9 cellular contexts compared by ENCODE assay signal in the genomic region with DNA sequence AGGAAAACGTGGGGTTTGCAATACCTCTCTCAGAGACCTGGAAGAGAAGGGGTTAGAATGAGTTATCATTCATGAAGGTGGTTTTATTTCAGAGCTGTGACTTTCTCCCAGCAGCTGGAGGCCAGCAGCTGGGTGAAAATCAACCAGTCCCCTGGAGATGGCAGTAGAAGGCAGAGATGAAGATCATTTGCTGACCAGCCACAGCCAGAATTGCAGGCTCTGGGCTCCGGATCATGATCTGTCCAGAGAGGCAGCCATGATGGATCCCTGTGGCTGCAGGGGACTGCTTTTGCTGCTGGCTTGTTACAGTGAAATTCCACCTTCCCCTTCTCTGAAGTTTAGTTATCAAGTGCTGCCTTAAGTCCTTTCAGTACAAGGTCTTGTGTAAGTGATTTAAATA. TPM values are rescaled to one million over a fixed set of nuclear protein-coding genes. Genes with fewer than 3 reads are reported as not detected.
DNase-seq lines count a peak whose midpoint lies in the region; ATAC-seq and TF ChIP-seq lines count a peak whose summit lies in the region.
"Had no signal": no experiment of that assay in that cellular context is flagged by ENCODE, and none has a peak within 500 bp of the region (broad histone marks: within the 10 kb centered on the region; RNA-seq: fewer than 3 reads in every experiment).

No MANE protein-coding gene starts in this region.

- no peak overlapping the region for H2AFZ ChIP-seq in hepatocyte

- in situ Hi-C loops in transverse colon (cut with MboI; ENCODE audit: low pct_ligation_motif_present in 1 of 4, low pct_unique_long_range_greater_than_20kb in 1 of 4, low sequenced_read_pairs in 3 of 4) = no loop called here

- TF ChIP-seq EP300 in transverse colon (IDR thresholded peaks at IDR 0.05; ENCODE audit: low read depth) = no peak

- no peak overlapping the region for H3K27ac ChIP-seq in hepatocyte
- H3K27ac ChIP-seq in transverse colon = no peak overlapping the region
- H3K27ac ChIP-seq: breast epithelium had no signal

- H4K20me1 ChIP-seq in hepatocyte (ENCODE audit: insufficient read depth, poor library complexity, severe bottlenecking) = no peaks in the 10 kb centered on the region

- intact Hi-C loops in transverse colon (cut with DNase I; ENCODE audit: low total_unique reads) = no loop called here

- H3K9me3 ChIP-seq in hepatocyte (ENCODE audit: low read depth) (no peaks in the 10 kb centered on the region), transverse colon (no peaks in the 10 kb centered on the region)
- H3K9me3 ChIP-seq: breast epithelium had no signal

- H3K79me2 ChIP-seq in hepatocyte = no peaks in the 10 kb centered on the region

- H3K9me2 ChIP-seq in hepatocyte (replicated peaks; ENCODE audit: insufficient read depth) = no peaks in the 10 kb centered on the region

- H3K4me3 ChIP-seq in hepatocyte (no peak overlapping the region), transverse colon (no peak overlapping the region)
- H3K4me3 ChIP-seq: breast epithelium had no signal

- peak; percentile 84 for ATAC-seq in SK-N-SH treated with all-trans-retinoic acid at 6 μM for 48 hours
- ATAC-seq in GM21423 (IDR thresholded peaks at IDR 0.05; ENCODE audit: unreplicated experiment) = no peak

- H3K36me3 ChIP-seq in hepatocyte (replicated peaks; ENCODE audit: insufficient read depth, low read depth) (no peaks in the 10 kb centered on the region), transverse colon (no peaks in the 10 kb centered on the region)
- H3K36me3 ChIP-seq: breast epithelium had no signal

- DNase-seq in SHP77 treated with DMSO at 0.1 percent for 48 hours (lab: John Stamatoyannopoulos, UW) (peak; percentile 5), SHP77 (lab: John Stamatoyannopoulos, UW) (no peak), hepatocyte (ENCODE audit: low spot score) (peak; percentile 52), transverse colon (peak; percentile 27), C1 segment of cervical spinal cord (lab: John Stamatoyannopoulos, UW) (no peak)
- DNase-seq in stimulated activated CD4-positive, alpha-beta T cell treated with anti-CD3 and anti-CD28 coated beads, Interleukin-15, amount 100 ng/mL, for 24 hours = no peak

- 32% methylated on average over 2 of the region's 2 CpGs for WGBS in hepatocyte (ENCODE audit: low lambda C conversion rate, missing lambda C conversion rate)
- 17 to 19% methylated on average over 1 to 2 of the region's 2 CpGs for WGBS in transverse colon (ENCODE audit: low coverage in 1 of 2), 2 donors

- H3K27me3 ChIP-seq in hepatocyte (no peaks in the 10 kb centered on the region), transverse colon (no peaks in the 10 kb centered on the region)

- TF ChIP-seq CTCF in hepatocyte (IDR thresholded peaks at IDR 0.05; ENCODE audit: poor library complexity) (peak; percentile 41), transverse colon (IDR thresholded peaks at IDR 0.05) (peak in 3 of 5 experiments; percentile 16 to 22 (median 17))

- no peaks in the 10 kb centered on the region for H3K4me1 ChIP-seq in hepatocyte (ENCODE audit: insufficient read depth)
- no peaks in the 10 kb centered on the region for H3K4me1 ChIP-seq in transverse colon
- H3K4me1 ChIP-seq: breast epithelium had no signal

- no peak overlapping the region for H3K4me2 ChIP-seq in hepatocyte

- no peak for TF ChIP-seq POLR2A in transverse colon (IDR thresholded peaks at IDR 0.05)

TF ChIP-seq in SK-N-SH treated with all-trans-retinoic acid at 6 μM for 48 hours, 23 proteins besides CTCF, POLR2A, EP300 and RAD21:
- TF ChIP-seq OSR1 (CRISPR knock-in tag; IDR thresholded peaks at IDR 0.05) (no peak), ZNF70 (CRISPR knock-in tag; IDR thresholded peaks at IDR 0.05) (no peak), ARNTL (CRISPR knock-in tag; IDR thresholded peaks at IDR 0.05; ENCODE audit: borderline replicate concordance, low read depth) (no peak), ZNF565 (CRISPR knock-in tag; conservative IDR thresholded peaks at IDR 0.05; ENCODE audit: low read depth) (no peak), PPARA (CRISPR knock-in tag; IDR thresholded peaks at IDR 0.05; ENCODE audit: borderline replicate concordance) (no peak), ISL1 (CRISPR knock-in tag; IDR thresholded peaks at IDR 0.05) (no peak), CSDC2 (CRISPR knock-in tag; IDR thresholded peaks at IDR 0.05) (no peak), RARB (CRISPR knock-in tag; IDR thresholded peaks at IDR 0.05) (no peak), ZFP3 (CRISPR knock-in tag; IDR thresholded peaks at IDR 0.05) (no peak), BACH2 (CRISPR knock-in tag; IDR thresholded peaks at IDR 0.05; ENCODE audit: borderline replicate concordance) (no peak)
- TF ChIP-seq, protein P1, sequence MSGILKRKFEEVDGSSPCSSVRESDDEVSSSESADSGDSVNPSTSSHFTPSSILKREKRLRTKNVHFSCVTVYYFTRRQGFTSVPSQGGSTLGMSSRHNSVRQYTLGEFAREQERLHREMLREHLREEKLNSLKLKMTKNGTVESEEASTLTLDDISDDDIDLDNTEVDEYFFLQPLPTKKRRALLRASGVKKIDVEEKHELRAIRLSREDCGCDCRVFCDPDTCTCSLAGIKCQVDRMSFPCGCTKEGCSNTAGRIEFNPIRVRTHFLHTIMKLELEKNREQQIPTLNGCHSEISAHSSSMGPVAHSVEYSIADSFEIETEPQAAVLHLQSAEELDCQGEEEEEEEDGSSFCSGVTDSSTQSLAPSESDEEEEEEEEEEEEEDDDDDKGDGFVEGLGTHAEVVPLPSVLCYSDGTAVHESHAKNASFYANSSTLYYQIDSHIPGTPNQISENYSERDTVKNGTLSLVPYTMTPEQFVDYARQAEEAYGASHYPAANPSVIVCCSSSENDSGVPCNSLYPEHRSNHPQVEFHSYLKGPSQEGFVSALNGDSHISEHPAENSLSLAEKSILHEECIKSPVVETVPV (CRISPR knock-in tag; IDR thresholded peaks at IDR 0.05) = no peak
- TF ChIP-seq, protein P2, sequence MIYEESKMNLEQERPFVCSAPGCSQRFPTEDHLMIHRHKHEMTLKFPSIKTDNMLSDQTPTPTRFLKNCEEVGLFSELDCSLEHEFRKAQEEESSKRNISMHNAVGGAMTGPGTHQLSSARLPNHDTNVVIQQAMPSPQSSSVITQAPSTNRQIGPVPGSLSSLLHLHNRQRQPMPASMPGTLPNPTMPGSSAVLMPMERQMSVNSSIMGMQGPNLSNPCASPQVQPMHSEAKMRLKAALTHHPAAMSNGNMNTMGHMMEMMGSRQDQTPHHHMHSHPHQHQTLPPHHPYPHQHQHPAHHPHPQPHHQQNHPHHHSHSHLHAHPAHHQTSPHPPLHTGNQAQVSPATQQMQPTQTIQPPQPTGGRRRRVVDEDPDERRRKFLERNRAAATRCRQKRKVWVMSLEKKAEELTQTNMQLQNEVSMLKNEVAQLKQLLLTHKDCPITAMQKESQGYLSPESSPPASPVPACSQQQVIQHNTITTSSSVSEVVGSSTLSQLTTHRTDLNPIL (CRISPR knock-in tag; IDR thresholded peaks at IDR 0.05; ENCODE audit: low read depth) = no peak
- TF ChIP-seq, protein P3, sequence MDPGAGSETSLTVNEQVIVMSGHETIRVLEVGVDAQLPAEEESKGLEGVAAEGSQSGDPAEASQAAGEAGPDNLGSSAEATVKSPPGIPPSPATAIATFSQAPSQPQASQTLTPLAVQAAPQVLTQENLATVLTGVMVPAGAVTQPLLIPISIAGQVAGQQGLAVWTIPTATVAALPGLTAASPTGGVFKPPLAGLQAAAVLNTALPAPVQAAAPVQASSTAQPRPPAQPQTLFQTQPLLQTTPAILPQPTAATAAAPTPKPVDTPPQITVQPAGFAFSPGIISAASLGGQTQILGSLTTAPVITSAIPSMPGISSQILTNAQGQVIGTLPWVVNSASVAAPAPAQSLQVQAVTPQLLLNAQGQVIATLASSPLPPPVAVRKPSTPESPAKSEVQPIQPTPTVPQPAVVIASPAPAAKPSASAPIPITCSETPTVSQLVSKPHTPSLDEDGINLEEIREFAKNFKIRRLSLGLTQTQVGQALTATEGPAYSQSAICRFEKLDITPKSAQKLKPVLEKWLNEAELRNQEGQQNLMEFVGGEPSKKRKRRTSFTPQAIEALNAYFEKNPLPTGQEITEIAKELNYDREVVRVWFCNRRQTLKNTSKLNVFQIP (CRISPR knock-in tag; IDR thresholded peaks at IDR 0.05; ENCODE audit: borderline replicate concordance, low read depth) = no peak
TF ChIP-seq in SK-N-SH treated with all-trans-retinoic acid at 6 μM for 48 hours: peak in this region for 0.

RNA-seq across cellular contexts. Expression of a gene that starts 46.9 kb away (rescaled TPM):
- total RNA-seq in hepatocyte (66.3 and 79.1 TPM in 2 replicates), transverse colon (10 to 100 TPM; 10.3 to 34.0 (median 30.6) TPM)
- polyA plus RNA-seq in hepatocyte = 17.4 and 18.9 TPM in 2 replicates

Comparison
In these comparisons a context has a peak if more than half of its experiments do, and no peak if none do; other contexts are left out.
1. DNase-seq: peak in SHP77 treated with DMSO at 0.1 percent for 48 hours (single experiment), hepatocyte (single experiment) and transverse colon (single experiment); none in SHP77 (0 of 2), C1 segment of cervical spinal cord (0 of 14) and stimulated activated CD4-positive, alpha-beta T cell treated with anti-CD3 and anti-CD28 coated beads, Interleukin-15, amount 100 ng/mL, for 24 hours (single experiment).